9 cellular contexts compared by ENCODE assay signal in genomic region chr5:174581483-174581882, GRCh38.
DNase-seq lines count a peak whose midpoint lies in the region; ATAC-seq and TF ChIP-seq lines count a peak whose summit lies in the region.
"Had no signal": no experiment of that assay in that cellular context is flagged by ENCODE, and none has a peak within 500 bp of the region (broad histone marks: within the 10 kb centered on the region; RNA-seq: fewer than 3 reads in every experiment).

No MANE protein-coding gene starts in this region.

- no peak overlapping the region for H2AFZ ChIP-seq in neuronal stem cell (ENCODE audit: low read length)

- DNase-seq in GM10248 (ENCODE audit: extremely low spot score) (no peak), NB4 (ENCODE audit: low read depth) (peak; percentile 38), cardiac fibroblast (ENCODE audit: low read depth in 2 of 2) (peak in 1 of 2 donors; percentile 11), neuronal stem cell (ENCODE audit: low spot score) (peak; percentile 26), dedifferentiated amniotic fluid mesenchymal stem cell (ENCODE audit: extremely low spot score) (no peak)
- no peak for DNase-seq in activated T-helper 1 cell treated with anti-CD3 and anti-CD28 coated beads, Interleukin-12 subunit alpha, Interleukin-12 subunit beta, Interleukin-2, Interleukin-4 antibody, amounts not matched to agents 30 ng/mL and 10 ng/mL and 1 ng/mL, durations not matched to agents 14 hours and 24 hours and 36 hours (ENCODE audit: low spot score)
- DNase-seq in central memory CD4-positive, alpha-beta T cell = no peak

- no peak overlapping the region for H3K14ac ChIP-seq in neuronal stem cell (ENCODE audit: low read length)

- H3K9me3 ChIP-seq in neuronal stem cell (replicated peaks in 1 of 2; ENCODE audit: control insufficient read depth in 2 of 2, insufficient read depth in 1 of 2, low read depth in 1 of 2, low read length in 2 of 2) = no peaks in the 10 kb centered on the region

- no peak overlapping the region for H3K9ac ChIP-seq in neuronal stem cell (ENCODE audit: low read depth, low read length, poor library complexity)

- no peak overlapping the region for H4K8ac ChIP-seq in neuronal stem cell (ENCODE audit: low read depth, low read length)

- H2BK12ac ChIP-seq in neuronal stem cell (ENCODE audit: low read length) = no peak overlapping the region

- H3K4me3 ChIP-seq in NB4 (ENCODE audit: low read depth, low read length) = no peak overlapping the region
- H3K4me3 ChIP-seq in cardiac fibroblast (replicated peaks in 1 of 2; ENCODE audit: low read depth in 2 of 2, low read length in 2 of 2) = no peak overlapping the region
- no peak overlapping the region for H3K4me3 ChIP-seq in neuronal stem cell (ENCODE audit: low read length in 2 of 2)

- H3K36me3 Mint-ChIP-seq in activated T-helper 1 cell treated with anti-CD3 and anti-CD28 coated beads, Interleukin-12 subunit alpha, Interleukin-12 subunit beta, Interleukin-2, Interleukin-4 antibody, amounts not matched to agents 30 ng/mL and 10 ng/mL and 1 ng/mL, durations not matched to agents 14 hours and 24 hours and 36 hours (ENCODE audit: low read depth) = no peaks in the 10 kb centered on the region

- CTCF ChIA-PET in GM10248 (lab: Yijun Ruan, JAX) = interaction anchor here (1.2 kb wide), 1 partner anchor 213 kb away, joined by 3 read pairs; no protein-coding TSS in a partner anchor

- no peak for ATAC-seq in HG03457 (IDR thresholded peaks at IDR 0.05; ENCODE audit: unreplicated experiment)
- ATAC-seq: activated CD4-positive, CD25-positive, alpha-beta regulatory T cell treated with anti-CD3 and anti-CD28 coated beads, Interleukin-2, amount 50 U/mL, for 24 hours had no signal

- H3K79me1 ChIP-seq in neuronal stem cell (ENCODE audit: low read depth, low read length) = no peaks in the 10 kb centered on the region

- H2BK120ac ChIP-seq in neuronal stem cell (ENCODE audit: low read depth, low read length) = no peak overlapping the region

- no peak overlapping the region for H4K91ac ChIP-seq in neuronal stem cell (ENCODE audit: low read depth, low read length, poor library complexity)

- H2BK5ac ChIP-seq in neuronal stem cell (ENCODE audit: low read length) = no peak overlapping the region

- no peaks in the 10 kb centered on the region for H3K27me3 ChIP-seq in neuronal stem cell (ENCODE audit: control insufficient read depth in 3 of 3, insufficient read depth in 3 of 3, low read depth in 1 of 3, low read length in 3 of 3)

- H3K27ac Mint-ChIP-seq in activated T-helper 1 cell treated with anti-CD3 and anti-CD28 coated beads, Interleukin-12 subunit alpha, Interleukin-12 subunit beta, Interleukin-2, Interleukin-4 antibody, amounts not matched to agents 30 ng/mL and 10 ng/mL and 1 ng/mL, durations not matched to agents 14 hours and 24 hours and 36 hours = no peak overlapping the region

- H3K36me3 ChIP-seq in neuronal stem cell (replicated peaks in 1 of 2; ENCODE audit: control insufficient read depth in 2 of 2, insufficient read depth in 2 of 2, low read length in 2 of 2) = no peaks in the 10 kb centered on the region

- no peaks in the 10 kb centered on the region for H3K27me3 Mint-ChIP-seq in activated T-helper 1 cell treated with anti-CD3 and anti-CD28 coated beads, Interleukin-12 subunit alpha, Interleukin-12 subunit beta, Interleukin-2, Interleukin-4 antibody, amounts not matched to agents 30 ng/mL and 10 ng/mL and 1 ng/mL, durations not matched to agents 14 hours and 24 hours and 36 hours (ENCODE audit: insufficient read depth)

- H3K4ac ChIP-seq in neuronal stem cell (ENCODE audit: low read length) = no peak overlapping the region

- no peak overlapping the region for H3K23ac ChIP-seq in neuronal stem cell (ENCODE audit: low read depth, low read length, poor library complexity)

- H2BK15ac ChIP-seq in neuronal stem cell (ENCODE audit: low read length) = no peak overlapping the region

- H3K4me3 Mint-ChIP-seq in activated T-helper 1 cell treated with anti-CD3 and anti-CD28 coated beads, Interleukin-12 subunit alpha, Interleukin-12 subunit beta, Interleukin-2, Interleukin-4 antibody, amounts not matched to agents 30 ng/mL and 10 ng/mL and 1 ng/mL, durations not matched to agents 14 hours and 24 hours and 36 hours = no peak overlapping the region

- no peaks in the 10 kb centered on the region for H3K4me1 ChIP-seq in neuronal stem cell (ENCODE audit: control insufficient read depth in 2 of 2, insufficient read depth in 1 of 2, low read depth in 1 of 2, low read length in 2 of 2)

- no peak overlapping the region for H3K18ac ChIP-seq in neuronal stem cell (ENCODE audit: low read length)

- no peaks in the 10 kb centered on the region for H3K4me1 Mint-ChIP-seq in activated T-helper 1 cell treated with anti-CD3 and anti-CD28 coated beads, Interleukin-12 subunit alpha, Interleukin-12 subunit beta, Interleukin-2, Interleukin-4 antibody, amounts not matched to agents 30 ng/mL and 10 ng/mL and 1 ng/mL, durations not matched to agents 14 hours and 24 hours and 36 hours (ENCODE audit: low read depth)

- no peak overlapping the region for H3K4me2 ChIP-seq in neuronal stem cell (ENCODE audit: insufficient read depth, low read length, poor library complexity, severe bottlenecking)

- no peak for TF ChIP-seq POLR2A in NB4 (IDR thresholded peaks at IDR 0.05; ENCODE audit: extremely low read depth, insufficient read length)

- POLR2A ChIA-PET in GM10248 (lab: Yijun Ruan, JAX) = no interaction called here

- H3K27ac ChIP-seq in neuronal stem cell (replicated peaks; ENCODE audit: low read length) = no peak overlapping the region

- intact Hi-C loops in activated T-helper 1 cell treated with anti-CD3 and anti-CD28 coated beads, Interleukin-12 subunit alpha, Interleukin-12 subunit beta, Interleukin-2, Interleukin-4 antibody, amounts not matched to agents 30 ng/mL and 10 ng/mL and 1 ng/mL, durations not matched to agents 14 hours and 24 hours and 36 hours (cut with micrococcal nuclease) = no loop called here

- no peak overlapping the region for H2AK5ac ChIP-seq in neuronal stem cell (ENCODE audit: low read depth, low read length)

- no CpG with 5 or more reads among the region's 5 CpGs for WGBS in neuronal stem cell (ENCODE audit: extremely low coverage in 2 of 2, insufficient read length in 2 of 2, insufficient replicate concordance in 1 of 2), 2 donors

- TF ChIP-seq CTCF in GM10248 (IDR thresholded peaks at IDR 0.05; ENCODE audit: control extremely low read depth, extremely low read depth, low read depth, missing control alignments) (peak; percentile 2), NB4 (IDR thresholded peaks at IDR 0.05; ENCODE audit: low read depth, low read length) (peak; percentile 53), cardiac fibroblast (IDR thresholded peaks at IDR 0.05; ENCODE audit: low read depth, low read length) (peak; percentile 0)

- H3K9me3 Mint-ChIP-seq in activated T-helper 1 cell treated with anti-CD3 and anti-CD28 coated beads, Interleukin-12 subunit alpha, Interleukin-12 subunit beta, Interleukin-2, Interleukin-4 antibody, amounts not matched to agents 30 ng/mL and 10 ng/mL and 1 ng/mL, durations not matched to agents 14 hours and 24 hours and 36 hours = peaks cover 9% of the 10 kb centered on the region

Comparison
In these comparisons a context has a peak if more than half of its experiments do, and no peak if none do; other contexts are left out.
1. DNase-seq: peak in NB4 (single experiment) and neuronal stem cell (single experiment); none in GM10248 (single experiment), activated T-helper 1 cell treated with anti-CD3 and anti-CD28 coated beads, Interleukin-12 subunit alpha, Interleukin-12 subunit beta, Interleukin-2, Interleukin-4 antibody, amounts not matched to agents 30 ng/mL and 10 ng/mL and 1 ng/mL, durations not matched to agents 14 hours and 24 hours and 36 hours (single experiment), dedifferentiated amniotic fluid mesenchymal stem cell (single experiment) and central memory CD4-positive, alpha-beta T cell (single experiment).
2. CTCF ChIP-seq: peak in every context shown above with its lines; median percentile 53 in NB4; 2 in GM10248; 0 in cardiac fibroblast.